In the genomic region with DNA sequence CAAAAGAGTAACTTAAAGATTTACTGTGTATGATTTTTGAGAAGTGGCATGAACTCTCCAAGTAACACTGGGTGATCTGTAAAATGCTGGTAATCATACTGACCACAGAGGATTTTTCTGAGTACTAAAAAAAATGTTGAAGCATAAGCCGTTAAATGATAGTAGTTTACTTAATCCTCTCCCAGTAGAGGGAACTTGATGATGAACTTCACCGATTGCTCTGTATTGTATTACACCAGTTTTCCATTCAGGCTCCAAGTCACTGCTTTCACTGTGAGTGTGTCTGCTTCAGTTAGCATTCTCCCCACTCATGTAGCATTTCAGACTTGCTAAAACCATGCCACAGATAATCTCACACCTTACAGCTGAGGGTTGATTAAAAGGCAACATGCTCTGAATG, we compare ENCODE assay signal across 26 cellular contexts.
"Had no signal": no experiment of that assay in that cellular context is flagged by ENCODE, and none has a peak within 500 bp of the region (broad histone marks: within the 10 kb centered on the region; RNA-seq: fewer than 3 reads in every experiment).

No MANE protein-coding gene starts in this region.

- H3K4me1 ChIP-seq: gastrocnemius medialis, sigmoid colon, spleen, thyroid gland, upper lobe of right lung had no signal

- H3K27ac ChIP-seq: brain microvascular endothelial cell, gastrocnemius medialis, sigmoid colon, spleen, thyroid gland, upper lobe of right lung had no signal

- H3K9me3 ChIP-seq: gastrocnemius medialis, sigmoid colon, thyroid gland, upper lobe of right lung had no signal

- DNase-seq: activated CD4-positive, alpha-beta T cell treated with anti-CD3 and anti-CD28 coated beads for 4 hours; activated CD4-positive, alpha-beta T cell treated with anti-CD3 and anti-CD28 coated beads, Interleukin-2, amount 50 U/mL, for 48 hours; activated CD4-positive, CD25-positive, alpha-beta regulatory T cell; activated naive CD4-positive, alpha-beta T cell treated with Interleukin-2 at 50 U/mL for 16 hours; activated naive CD8-positive, alpha-beta T cell treated with anti-CD3 and anti-CD28 coated beads, Interleukin-2, amount 10 ng/mL, durations not matched to agents 7 days and 5 days; activated T-cell treated with anti-CD3 and anti-CD28 coated beads, Interleukin-2, amount 50 U/mL, for 48 hours; amygdala; brain microvascular endothelial cell; central memory CD4-positive, alpha-beta T cell; dermis blood vessel endothelial cell; effector memory CD4-positive, alpha-beta T cell; gastrocnemius medialis; head of caudate nucleus; left cardiac atrium; midbrain; nephron progenitor cell; retina; sigmoid colon; spleen; stimulated activated CD4-positive, alpha-beta T cell treated with anti-CD3 and anti-CD28 coated beads, Interleukin-4, amount 100 ng/mL, for 24 hours; stimulated activated naive CD4-positive, alpha-beta T cell treated with Interleukin-2 at 50 U/mL for 16 hours; SW 1271; T-helper 17 cell; thyroid gland; upper lobe of right lung had no signal

- H3K36me3 ChIP-seq: brain microvascular endothelial cell, gastrocnemius medialis, sigmoid colon, spleen, thyroid gland, upper lobe of right lung had no signal

- FAIRE-seq: islet of Langerhans had no signal

- ATAC-seq: gastrocnemius medialis, left cardiac atrium, T-helper 17 cell, upper lobe of right lung had no signal

- H3K27me3 ChIP-seq: brain microvascular endothelial cell, gastrocnemius medialis, sigmoid colon, spleen, thyroid gland, upper lobe of right lung had no signal

- H3K4me3 ChIP-seq: gastrocnemius medialis, sigmoid colon, spleen, thyroid gland, upper lobe of right lung had no signal
